Comparison of ENCODE assay signal across 1 cellular context in the genomic region with DNA sequence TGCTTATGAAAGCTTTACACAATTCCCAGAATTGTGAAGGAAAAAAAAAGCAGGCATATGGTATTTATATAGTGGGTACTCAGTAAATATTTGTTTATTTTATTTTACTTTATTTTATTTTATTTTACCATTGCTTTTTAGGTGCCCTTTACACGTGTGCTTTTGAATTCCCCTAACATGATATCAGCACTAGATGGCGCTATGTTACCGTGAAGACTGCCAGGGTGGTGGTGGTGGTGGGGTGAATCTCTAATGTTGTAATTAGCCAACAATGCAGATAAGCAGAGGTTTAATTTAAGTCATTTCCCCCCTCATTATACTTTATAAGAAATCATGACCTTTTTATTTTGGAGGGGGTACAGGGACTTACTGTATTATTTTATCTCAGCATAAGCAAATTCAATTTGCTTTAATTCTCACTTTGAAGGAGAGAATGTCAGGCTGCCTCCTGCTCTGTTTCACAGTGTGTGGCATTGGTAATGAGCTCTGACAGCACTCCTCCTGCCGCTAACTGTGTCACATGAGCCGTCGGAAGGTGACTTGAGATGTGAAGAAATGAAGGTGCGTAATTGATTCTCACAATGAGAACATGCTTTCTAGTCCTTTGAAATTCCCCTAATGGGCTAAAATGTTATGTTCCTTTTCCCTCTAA.
TF ChIP-seq lines count a peak whose summit lies in the region.

No MANE protein-coding gene starts in this region.

TF ChIP-seq in H1, 55 proteins besides CTCF, POLR2A, EP300 and RAD21 (continued from another document):
- TF ChIP-seq CBX5 (IDR thresholded peaks at IDR 0.05; ENCODE audit: low read depth, low read length) (no peak), TAF1 (IDR thresholded peaks at IDR 0.05; ENCODE audit: low read depth, low read length) (no peak), YY1 (IDR thresholded peaks at IDR 0.05; ENCODE audit: low read depth, low read length) (no peak), EGR1 (IDR thresholded peaks at IDR 0.05; ENCODE audit: borderline replicate concordance, low read depth, low read length) (no peak), KDM5A (IDR thresholded peaks at IDR 0.05; ENCODE audit: low read length) (no peak), SAP30 (IDR thresholded peaks at IDR 0.05; ENCODE audit: insufficient read depth, insufficient replicate concordance, low read length) (no peak), BCL11A (IDR thresholded peaks at IDR 0.05; ENCODE audit: low read depth in 2 of 2, low read length in 2 of 2) (no peak), KDM1A (IDR thresholded peaks at IDR 0.05; ENCODE audit: borderline replicate concordance, low read length) (no peak), EZH2 (IDR thresholded peaks at IDR 0.05; ENCODE audit: low read depth, low read length, severe bottlenecking) (no peak), SP4 (IDR thresholded peaks at IDR 0.05; ENCODE audit: low read length) (no peak)
